ENCODE assay signal across 18 cellular contexts in the genomic region with DNA sequence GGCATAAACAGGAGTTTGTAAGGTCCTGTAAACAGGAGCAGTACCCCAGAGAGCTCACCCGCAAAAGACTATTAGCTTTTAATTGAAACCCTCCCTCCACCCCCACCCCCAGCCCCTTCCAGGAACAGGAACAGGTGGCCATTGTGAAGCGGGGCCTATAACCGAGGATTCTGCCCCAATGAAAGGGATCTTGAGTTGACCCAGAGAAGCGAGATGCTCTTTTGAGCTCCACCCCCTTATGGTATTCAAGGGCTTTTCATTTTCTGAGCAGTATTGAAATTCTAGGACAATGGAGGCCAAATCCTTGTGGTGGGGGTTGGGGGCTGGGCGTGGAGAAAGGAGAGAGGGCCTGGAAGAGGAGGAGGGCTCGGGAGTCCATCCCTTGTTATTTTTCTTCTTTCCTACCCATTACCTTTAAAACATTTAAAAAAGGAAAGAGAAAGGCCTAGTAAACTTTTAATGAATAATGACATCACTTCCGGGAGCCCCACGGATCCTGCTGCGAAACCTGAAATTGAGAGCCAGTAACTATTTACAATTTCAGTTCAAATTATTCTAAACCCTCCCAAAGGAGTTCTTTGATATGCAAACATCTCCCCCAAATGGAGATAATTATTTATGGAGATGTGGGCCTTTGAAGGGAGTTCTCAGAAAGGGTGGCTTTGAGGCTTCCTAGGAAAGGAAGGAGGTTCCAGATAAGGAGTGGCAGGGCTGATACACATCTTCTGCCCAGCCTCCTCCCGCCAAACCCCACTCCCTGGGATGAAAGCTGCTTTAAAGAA. TPM values are rescaled to one million over a fixed set of nuclear protein-coding genes. Genes with fewer than 3 reads are reported as not detected.
A peak's percentile ranks its signal among the peaks of the same experiment; 100 is the strongest.
DNase-seq lines count a peak whose midpoint lies in the region; ATAC-seq and TF ChIP-seq lines count a peak whose summit lies in the region.
"Had no signal": no experiment of that assay in that cellular context is flagged by ENCODE, and none has a peak within 500 bp of the region (broad histone marks: within the 10 kb centered on the region; RNA-seq: fewer than 3 reads in every experiment).

No MANE protein-coding gene starts in this region.

- H3K27ac Mint-ChIP-seq in activated T-helper 17 cell treated with anti-CD3 and anti-CD28 coated beads, Interleukin-2, amount 50 U/mL, for 72 hours = peak overlapping the region; percentile 46

- peaks cover 39% of the 10 kb centered on the region for H3K4me1 Mint-ChIP-seq in activated T-helper 17 cell treated with anti-CD3 and anti-CD28 coated beads, Interleukin-2, amount 50 U/mL, for 72 hours

- H3K4me3 ChIP-seq in BLaER1 (no peak overlapping the region), DND-41 (ENCODE audit: low read depth in 1 of 2, low read length in 2 of 2) (no peak overlapping the region)
- H3K4me3 ChIP-seq: hepatocyte, MG63 had no signal

- H3K4me2 ChIP-seq in BLaER1 (peak overlapping the region; percentile 80), DND-41 (ENCODE audit: insufficient read depth, low read length) (no peak overlapping the region)
- H3K4me2 ChIP-seq: hepatocyte had no signal

- no peaks in the 10 kb centered on the region for H3K27me3 Mint-ChIP-seq in activated T-helper 17 cell treated with anti-CD3 and anti-CD28 coated beads, Interleukin-2, amount 50 U/mL, for 72 hours

- H3K36me3 ChIP-seq in BLaER1 (peaks cover 49% of the 10 kb centered on the region), DND-41 (ENCODE audit: insufficient read depth, low read length) (no peaks in the 10 kb centered on the region)
- H3K36me3 ChIP-seq: MG63 had no signal

- H3K27me3 ChIP-seq in BLaER1 (no peaks in the 10 kb centered on the region), DND-41 (ENCODE audit: insufficient read depth, low read length, poor library complexity) (no peaks in the 10 kb centered on the region)
- H3K27me3 ChIP-seq: MG63 had no signal

- no peaks in the 10 kb centered on the region for H3K36me3 Mint-ChIP-seq in activated T-helper 17 cell treated with anti-CD3 and anti-CD28 coated beads, Interleukin-2, amount 50 U/mL, for 72 hours (ENCODE audit: low read depth)

- DNase-seq in DND-41 = no peak
- DNase-seq in left kidney (ENCODE audit: low read depth, low spot score) = peak; percentile 49
- DNase-seq: activated CD4-positive, alpha-beta T cell treated with anti-CD3 and anti-CD28 coated beads, Interleukin-2, amount 50 U/mL, for 4 hours; activated gamma-delta T cell; AML-193; effector memory CD4-positive, alpha-beta T cell; left ventricle myocardium superior; MG63; NCI-H187; NCI-H446 treated with DMSO at 0.1 percent for 48 hours; stimulated activated CD4-positive, alpha-beta T cell treated with anti-CD3 and anti-CD28 coated beads, Interleukin-15, amount 100 ng/mL, for 24 hours had no signal

- H2AFZ ChIP-seq in DND-41 (ENCODE audit: low read depth, low read length) = no peak overlapping the region
- H2AFZ ChIP-seq: hepatocyte had no signal

- no peak for ATAC-seq in DND-41 (ENCODE audit: insufficient read depth, low read depth)
- no peak for ATAC-seq in activated T-helper 17 cell treated with anti-CD3 and anti-CD28 coated beads, Interleukin-2, amount 50 U/mL, for 72 hours (replicated peaks)
- ATAC-seq in GM21576 (IDR thresholded peaks at IDR 0.05; ENCODE audit: unreplicated experiment) = no peak
- no peak for ATAC-seq in GM19023 (IDR thresholded peaks at IDR 0.05; ENCODE audit: unreplicated experiment)
- no peak for ATAC-seq in GM21390 (IDR thresholded peaks at IDR 0.05; ENCODE audit: unreplicated experiment)
- no peak for ATAC-seq in GM19035 (IDR thresholded peaks at IDR 0.05; ENCODE audit: unreplicated experiment)

- TF ChIP-seq CTCF in DND-41 (IDR thresholded peaks at IDR 0.05; ENCODE audit: borderline replicate concordance, extremely low read depth, low read length, poor library complexity, severe bottlenecking) = no peak

- H3K9me3 ChIP-seq in BLaER1 (peaks cover 22% of the 10 kb centered on the region), DND-41 (ENCODE audit: insufficient read depth, low read length, severe bottlenecking) (no peaks in the 10 kb centered on the region)
- H3K9me3 ChIP-seq: MG63 had no signal

- no peaks in the 10 kb centered on the region for H3K9me3 Mint-ChIP-seq in activated T-helper 17 cell treated with anti-CD3 and anti-CD28 coated beads, Interleukin-2, amount 50 U/mL, for 72 hours

- no peak overlapping the region for H3K4me3 Mint-ChIP-seq in activated T-helper 17 cell treated with anti-CD3 and anti-CD28 coated beads, Interleukin-2, amount 50 U/mL, for 72 hours

- H3K9ac ChIP-seq in BLaER1 (no peak overlapping the region), DND-41 (ENCODE audit: low read depth, low read length) (no peak overlapping the region)

- H3K79me2 ChIP-seq in DND-41 (ENCODE audit: insufficient read depth, low read length) = peaks cover 74% of the 10 kb centered on the region

- peak overlapping the region; percentile 37; the same call in 1 of the 2 replicates for H3K27ac ChIP-seq in BLaER1
- 0 out of 2 replicates have a peak overlapping the region, but pooled peaks have one; percentile 1 for H3K27ac ChIP-seq in DND-41 (ENCODE audit: low read length)
- H3K27ac ChIP-seq: hepatocyte had no signal

- H3K4me1 ChIP-seq in BLaER1 (peaks cover 95% of the 10 kb centered on the region), DND-41 (ENCODE audit: insufficient read depth, low read length) (peaks cover 32% of the 10 kb centered on the region)

- H4K20me1 ChIP-seq in BLaER1 = peaks cover 26% of the 10 kb centered on the region; the same call in 1 of the 2 replicates
- H4K20me1 ChIP-seq in DND-41 (ENCODE audit: insufficient read depth, low read length) = no peaks in the 10 kb centered on the region; the same call in 1 of the 2 replicates

RNA-seq across cellular contexts. Expression of gene HS3ST3B1, which starts 30.5 kb away (rescaled TPM):
- 10 to 100 TPM; 10.7 to 14.5 TPM for total RNA-seq in activated T-helper 17 cell treated with anti-CD3 and anti-CD28 coated beads, Interleukin-2, amount 50 U/mL, for 72 hours
